Comparison of ENCODE assay signal across 16 cellular contexts in the genomic region with DNA sequence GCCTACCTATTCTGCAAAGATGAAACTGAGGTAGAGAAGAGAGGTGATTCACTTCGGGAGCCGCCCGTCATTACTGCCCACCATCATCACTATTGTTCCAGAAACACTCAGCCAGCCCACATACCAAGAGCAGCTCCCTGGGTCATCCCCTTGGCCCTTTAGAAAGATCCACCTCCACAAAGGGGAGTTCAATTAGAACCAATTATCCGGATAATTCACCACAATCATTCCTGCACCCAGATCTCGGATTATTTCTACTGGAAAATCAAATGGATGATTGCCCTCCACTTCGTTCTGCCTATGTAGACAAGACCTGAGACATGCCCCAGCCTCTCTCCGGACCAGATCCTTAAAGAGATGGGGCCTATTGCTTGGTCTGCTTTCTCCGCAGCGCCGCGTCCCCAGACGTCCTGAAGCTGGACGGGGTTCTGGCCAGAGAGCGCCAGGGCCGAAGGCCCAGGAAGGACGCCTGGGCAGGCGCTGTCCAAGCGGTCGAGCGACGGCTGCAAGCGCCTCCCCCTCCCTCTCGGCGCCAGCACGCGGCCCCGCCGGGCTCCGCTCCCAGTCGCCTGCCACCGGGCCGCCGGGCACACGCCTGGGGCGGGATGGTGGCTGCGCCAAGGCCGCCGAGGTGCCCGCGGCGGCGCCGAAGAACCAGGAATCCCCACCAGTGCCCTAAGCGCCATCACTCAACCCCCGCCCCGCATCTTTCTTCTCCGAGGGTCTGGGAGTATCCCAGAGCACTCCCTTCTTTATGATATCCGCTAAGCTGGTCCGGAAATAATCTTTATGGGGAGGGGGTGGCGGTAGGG. TPM values are rescaled to one million over a fixed set of nuclear protein-coding genes. Genes with fewer than 3 reads are reported as not detected.
DNase-seq lines count a peak whose midpoint lies in the region; ATAC-seq and TF ChIP-seq lines count a peak whose summit lies in the region.
"Had no signal": no experiment of that assay in that cellular context is flagged by ENCODE, and none has a peak within 500 bp of the region (broad histone marks: within the 10 kb centered on the region; RNA-seq: fewer than 3 reads in every experiment).

No MANE protein-coding gene starts in this region.

- ATAC-seq in HG03095 (IDR thresholded peaks at IDR 0.05; ENCODE audit: unreplicated experiment) = no peak
- ATAC-seq: natural killer cell had no signal

- H3K27ac ChIP-seq in HUES64 (ENCODE audit: low read depth, low read length) (no peak overlapping the region), liver (ENCODE audit: low read depth in 1 of 2, low read length in 2 of 2) (no peak overlapping the region), suprapubic skin (no peak overlapping the region)
- H3K27ac ChIP-seq: upper lobe of left lung had no signal

- WGBS in HUES64 = 2% methylated on average over 47 of the region's 50 CpGs
- WGBS in liver = 7% methylated on average over 50 of the region's 50 CpGs
- 3% methylated on average over 40 of the region's 50 CpGs for WGBS in suprapubic skin

- H3K9me3 ChIP-seq in HUES64 (ENCODE audit: insufficient read depth, low read depth, low read length) (no peaks in the 10 kb centered on the region), liver (ENCODE audit: control insufficient read depth in 4 of 4, low read length in 3 of 4) (no peaks in the 10 kb centered on the region), suprapubic skin (no peaks in the 10 kb centered on the region)
- H3K9me3 ChIP-seq: upper lobe of left lung had no signal

- peaks cover 0 to 20% (median 3%) of the 10 kb centered on the region in 6 donors for H3K9me3 Mint-ChIP-seq in immature natural killer cell

- no peak for TF ChIP-seq EP300 in suprapubic skin (IDR thresholded peaks at IDR 0.05)

- H3K4me3 ChIP-seq in HUES64 (ENCODE audit: low read length) (peak overlapping the region; percentile 39), liver (ENCODE audit: low read depth in 1 of 3, low read length in 3 of 3) (peak overlapping the region in 2 of 3 donors; percentile 9 to 15), suprapubic skin (no peak overlapping the region)
- H3K4me3 ChIP-seq: upper lobe of left lung had no signal

- H3K4me3 Mint-ChIP-seq in immature natural killer cell = peak overlapping the region in 1 of 5 donors; percentile 38
- H3K4me3 Mint-ChIP-seq: natural killer cell had no signal

- DNase-seq in COLO668 (lab: John Stamatoyannopoulos, UW; ENCODE audit: unreplicated experiment) (peak; percentile 92), astrocyte of the hippocampus (ENCODE audit: low read depth, low spot score) (peak; percentile 42), EL (no peak), suprapubic skin (ENCODE audit: low spot score in 2 of 2) (no peak), immature natural killer cell (no peak)
- DNase-seq: CD4-positive, alpha-beta memory T cell; foreskin melanocyte; HCEC 1CT; natural killer cell; stimulated activated CD4-positive, alpha-beta T cell treated with anti-CD3 and anti-CD28 coated beads, Interleukin-2, amount 100 ng/mL, for 48 hours; T-helper 1 cell had no signal

- H3K27me3 ChIP-seq in HUES64 (ENCODE audit: insufficient read depth, low read length) (peaks cover 100% of the 10 kb centered on the region), liver (ENCODE audit: control insufficient read depth in 4 of 4, insufficient read depth in 4 of 4, low read length in 3 of 4) (peaks cover 0 to 27% (median 5%) of the 10 kb centered on the region in 4 donors), suprapubic skin (peaks cover 100% of the 10 kb centered on the region)

- peaks cover 19% of the 10 kb centered on the region for H3K4me1 ChIP-seq in HUES64 (ENCODE audit: insufficient read depth, low read length)
- peaks cover 14 to 37% (median 27%) of the 10 kb centered on the region in 4 donors for H3K4me1 ChIP-seq in liver (ENCODE audit: control insufficient read depth in 4 of 4, insufficient read depth in 4 of 4, low read length in 3 of 4)
- H3K4me1 ChIP-seq in suprapubic skin = peaks cover 22% of the 10 kb centered on the region

- TF ChIP-seq POLR2A in suprapubic skin (IDR thresholded peaks at IDR 0.05) = no peak

- H3K27me3 Mint-ChIP-seq in immature natural killer cell (ENCODE audit: low read depth in 3 of 3) = peaks cover 19 to 34% (median 23%) of the 10 kb centered on the region in 3 donors

- TF ChIP-seq RAD21 in liver (IDR thresholded peaks at IDR 0.05) = peak in 1 of 2 donors; percentile 16

- TF ChIP-seq CTCF in liver (IDR thresholded peaks at IDR 0.05; ENCODE audit: low read depth, low read length, missing input control) = no peak
- no peak for TF ChIP-seq CTCF in suprapubic skin (IDR thresholded peaks at IDR 0.05)

- H3K27ac Mint-ChIP-seq in immature natural killer cell = no peak overlapping the region
- H3K27ac Mint-ChIP-seq: CD4-positive, alpha-beta memory T cell; natural killer cell had no signal

- no peaks in the 10 kb centered on the region for H3K36me3 Mint-ChIP-seq in immature natural killer cell
- H3K36me3 Mint-ChIP-seq: CD4-positive, alpha-beta memory T cell had no signal

- H3K36me3 ChIP-seq in HUES64 (ENCODE audit: insufficient read depth, low read length) (no peaks in the 10 kb centered on the region), liver (ENCODE audit: control insufficient read depth in 4 of 4, insufficient read depth in 3 of 4, low read depth in 1 of 4, low read length in 3 of 4) (no peaks in the 10 kb centered on the region), suprapubic skin (no peaks in the 10 kb centered on the region)
- H3K36me3 ChIP-seq: upper lobe of left lung had no signal

- H3K4me1 Mint-ChIP-seq in immature natural killer cell = no peaks in the 10 kb centered on the region
- H3K4me1 Mint-ChIP-seq: natural killer cell had no signal

- H3K9ac ChIP-seq in HUES64 (ENCODE audit: low read depth, low read length) (no peak overlapping the region), liver (ENCODE audit: low read depth in 1 of 2, low read length in 2 of 2) (no peak overlapping the region)

TF ChIP-seq in liver, 16 proteins besides CTCF, POLR2A, EP300 and RAD21:
- TF ChIP-seq, protein P1, sequence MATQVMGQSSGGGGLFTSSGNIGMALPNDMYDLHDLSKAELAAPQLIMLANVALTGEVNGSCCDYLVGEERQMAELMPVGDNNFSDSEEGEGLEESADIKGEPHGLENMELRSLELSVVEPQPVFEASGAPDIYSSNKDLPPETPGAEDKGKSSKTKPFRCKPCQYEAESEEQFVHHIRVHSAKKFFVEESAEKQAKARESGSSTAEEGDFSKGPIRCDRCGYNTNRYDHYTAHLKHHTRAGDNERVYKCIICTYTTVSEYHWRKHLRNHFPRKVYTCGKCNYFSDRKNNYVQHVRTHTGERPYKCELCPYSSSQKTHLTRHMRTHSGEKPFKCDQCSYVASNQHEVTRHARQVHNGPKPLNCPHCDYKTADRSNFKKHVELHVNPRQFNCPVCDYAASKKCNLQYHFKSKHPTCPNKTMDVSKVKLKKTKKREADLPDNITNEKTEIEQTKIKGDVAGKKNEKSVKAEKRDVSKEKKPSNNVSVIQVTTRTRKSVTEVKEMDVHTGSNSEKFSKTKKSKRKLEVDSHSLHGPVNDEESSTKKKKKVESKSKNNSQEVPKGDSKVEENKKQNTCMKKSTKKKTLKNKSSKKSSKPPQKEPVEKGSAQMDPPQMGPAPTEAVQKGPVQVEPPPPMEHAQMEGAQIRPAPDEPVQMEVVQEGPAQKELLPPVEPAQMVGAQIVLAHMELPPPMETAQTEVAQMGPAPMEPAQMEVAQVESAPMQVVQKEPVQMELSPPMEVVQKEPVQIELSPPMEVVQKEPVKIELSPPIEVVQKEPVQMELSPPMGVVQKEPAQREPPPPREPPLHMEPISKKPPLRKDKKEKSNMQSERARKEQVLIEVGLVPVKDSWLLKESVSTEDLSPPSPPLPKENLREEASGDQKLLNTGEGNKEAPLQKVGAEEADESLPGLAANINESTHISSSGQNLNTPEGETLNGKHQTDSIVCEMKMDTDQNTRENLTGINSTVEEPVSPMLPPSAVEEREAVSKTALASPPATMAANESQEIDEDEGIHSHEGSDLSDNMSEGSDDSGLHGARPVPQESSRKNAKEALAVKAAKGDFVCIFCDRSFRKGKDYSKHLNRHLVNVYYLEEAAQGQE (IDR thresholded peaks at IDR 0.05) = no peak
- TF ChIP-seq HNF4A (conservative IDR thresholded peaks at IDR 0.05) (no peak), EGR1 (IDR thresholded peaks at IDR 0.05; ENCODE audit: low read depth in 2 of 2) (no peak), GABPA (IDR thresholded peaks at IDR 0.05 in 1 of 2, conservative IDR thresholded peaks at IDR 0.05 in 1 of 2) (no peak), SP1 (IDR thresholded peaks at IDR 0.05) (no peak), MAX (IDR thresholded peaks at IDR 0.05) (no peak), YY1 (IDR thresholded peaks at IDR 0.05) (no peak), FOXA1 (IDR thresholded peaks at IDR 0.05) (no peak), NR2F2 (IDR thresholded peaks at IDR 0.05) (no peak), RXRA (IDR thresholded peaks at IDR 0.05) (no peak), ZBTB33 (IDR thresholded peaks at IDR 0.05) (no peak), FOXA2 (IDR thresholded peaks at IDR 0.05) (no peak), TAF1 (conservative IDR thresholded peaks at IDR 0.05) (no peak)
TF ChIP-seq in liver: peak in this region for 0.

RNA-seq across cellular contexts. Expression of gene ASCL1, which starts 1.3 kb away (rescaled TPM):
- polyA plus RNA-seq in HUES64 (2013, experiment 1 of 2) = 1.00 TPM
- 1.8 TPM for polyA plus RNA-seq in HUES64 (2013, experiment 2 of 2)
- total RNA-seq in liver (not detected), suprapubic skin (not detected)
- polyA plus RNA-seq in liver (under 1 TPM in 1 of 2 donors, not detected in 1; 0.06 TPM), immature natural killer cell (not detected)
- total RNA-seq: cardiac septum; CD4-positive, alpha-beta memory T cell; natural killer cell had no signal
- polyA plus RNA-seq: CD4-positive, alpha-beta memory T cell had no signal

RNA-seq across cellular contexts. Expression of gene PAH, which starts 39.1 kb away (rescaled TPM):
- polyA plus RNA-seq in HUES64 (2013, experiment 1 of 2) = 1.2 TPM
- 1.5 TPM for polyA plus RNA-seq in HUES64 (2013, experiment 2 of 2)
- total RNA-seq in liver = 100 to 1,000 TPM; 327 to 696 TPM
- polyA plus RNA-seq in liver = 100 to 1,000 TPM; 521 to 615 TPM
- total RNA-seq in suprapubic skin = 1 to 10 TPM in 1 of 4 donors, not detected in 3; 1.5 TPM
- polyA plus RNA-seq in immature natural killer cell = not detected
- total RNA-seq: cardiac septum; CD4-positive, alpha-beta memory T cell; natural killer cell had no signal
- polyA plus RNA-seq: CD4-positive, alpha-beta memory T cell had no signal

Comparison
In these comparisons a context has a peak if more than half of its experiments do, and no peak if none do; other contexts are left out.
1. DNase-seq: peak in COLO668 (single experiment) and astrocyte of the hippocampus (single experiment); none in EL (single experiment), suprapubic skin (0 of 2) and immature natural killer cell (0 of 3).
2. RNA of gene PAH, which starts 39.1 kb away (total RNA-seq): 327 to 696 TPM in liver; 1.5 TPM in suprapubic skin; every median in the first group is over 100 times any median in the second.